In the genomic region with DNA sequence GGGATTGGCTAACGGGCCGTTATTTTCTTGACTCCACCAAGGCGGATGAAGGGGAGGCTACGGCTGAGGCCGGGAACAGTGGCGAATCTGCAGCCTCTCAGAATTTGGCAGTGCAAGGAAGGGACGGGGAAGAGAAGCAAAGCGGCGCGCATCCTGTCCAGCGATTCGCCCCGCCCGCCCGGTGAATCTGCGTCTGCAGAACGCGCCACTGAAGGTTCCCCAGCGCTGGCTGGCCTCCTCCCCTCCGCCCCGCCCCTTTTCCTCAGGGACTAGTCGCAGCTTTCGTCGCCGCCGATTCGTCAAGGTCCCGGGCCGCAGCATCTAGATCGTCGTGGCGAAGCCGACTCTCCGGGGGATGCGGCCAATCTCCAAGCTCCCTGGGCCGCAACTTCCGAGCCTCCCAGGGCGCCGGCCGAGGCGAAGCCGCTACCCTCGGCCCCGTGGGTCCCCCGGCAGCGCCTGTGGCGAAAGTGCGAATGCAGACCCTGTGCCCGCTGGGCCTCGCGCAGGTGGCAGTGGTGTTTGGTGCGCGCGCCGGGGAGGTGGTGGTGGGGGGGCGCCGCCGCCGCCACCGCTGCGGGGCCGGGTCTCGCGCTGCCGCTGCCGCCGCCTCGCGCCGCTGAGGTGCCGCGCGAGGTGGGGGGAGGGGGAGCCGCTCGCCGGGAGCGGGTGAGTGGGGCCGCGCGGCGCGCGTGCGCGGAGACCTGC, we compare ENCODE assay signal across 8 cellular contexts. TPM values are rescaled to one million over a fixed set of nuclear protein-coding genes. Genes with fewer than 3 reads are reported as not detected.
A peak's percentile ranks its signal among the peaks of the same experiment; 100 is the strongest.
DNase-seq lines count a peak whose midpoint lies in the region; ATAC-seq and TF ChIP-seq lines count a peak whose summit lies in the region.

TSS of gene SETD1A (plus strand) at position 299 of the 708 bp plus-strand sequence. CDS start 978 bp downstream, outside the sequence.

- H3K27ac ChIP-seq in coronary artery, result peak within 1 kb of the TSS; percentile 92 to 98

- DNase-seq in C1 segment of cervical spinal cord (lab: John Stamatoyannopoulos, UW) (peak; percentile 79 to 98 (median 92)), NCI-H69 (lab: John Stamatoyannopoulos, UW) (peak; percentile 98), coronary artery (ENCODE audit: low spot score) (peak; percentile 98), left lobe of liver (ENCODE audit: low spot score) (peak; percentile 96)
- DNase-seq in activated CD4-positive, alpha-beta T cell treated with anti-CD3 and anti-CD28 coated beads, Interleukin-2, amount 50 U/mL, for 1 hour, result peak; percentile 97
- peak; percentile 97 for DNase-seq in stimulated activated CD4-positive, alpha-beta T cell treated with anti-CD3 and anti-CD28 coated beads, Interleukin-1b, Interleukin-23, amount 100 ng/mL, for 48 hours

- no peak for TF ChIP-seq CTCF in coronary artery (IDR thresholded peaks at IDR 0.05)

- ATAC-seq in GM19395 (IDR thresholded peaks at IDR 0.05; ENCODE audit: unreplicated experiment) (peak; percentile 79), HG03521 (IDR thresholded peaks at IDR 0.05; ENCODE audit: unreplicated experiment) (peak; percentile 68), left lobe of liver (peak; percentile 86)

- H3K4me3 ChIP-seq in coronary artery, result peak within 1 kb of the TSS; percentile 93

RNA-seq across cellular contexts. Expression of gene SETD1A, which starts in this region (rescaled TPM):
- 8.2 TPM for total RNA-seq in left lobe of liver

Comparison
In these comparisons a context has a peak if more than half of its experiments do, and no peak if none do; other contexts are left out.
1. Peak in every context shown above with its lines: DNase-seq, ATAC-seq, H3K4me3 ChIP-seq and H3K27ac ChIP-seq.